Comparison of ENCODE assay signal across 9 cellular contexts in genomic region chr5:160119905-160120266, GRCh38. TPM values are rescaled to one million over a fixed set of nuclear protein-coding genes. Genes with fewer than 3 reads are reported as not detected.
DNase-seq lines count a peak whose midpoint lies in the region; ATAC-seq and TF ChIP-seq lines count a peak whose summit lies in the region.
"Had no signal": no experiment of that assay in that cellular context is flagged by ENCODE, and none has a peak within 500 bp of the region (broad histone marks: within the 10 kb centered on the region; RNA-seq: fewer than 3 reads in every experiment).

No MANE protein-coding gene starts in this region.

- H3K9me3 ChIP-seq in gastrocnemius medialis: no peaks in the 10 kb centered on the region

- peaks cover 0 to 14% of the 10 kb centered on the region in 2 donors for H3K36me3 ChIP-seq in gastrocnemius medialis

- intact Hi-C loops in gastrocnemius medialis (cut with DNase I; ENCODE audit: low total_unique reads) (loop anchor here (1.0 to 5.0 kb wide), 5 partner anchors 45 to 297 kb away; partner anchors contain the start of genes SLU7 and TTC1), Right ventricle myocardium inferior (cut with DNase I) (loop anchor here (2.0 to 5.0 kb wide), 3 partner anchors 49 to 98 kb away; no protein-coding TSS in a partner anchor)

- H3K4me3 ChIP-seq in choroid plexus epithelial cell (ENCODE audit: low read depth, low read length) (no peak overlapping the region), gastrocnemius medialis (peak overlapping the region; percentile 40 to 50 (median 44))

- H3K27me3 ChIP-seq in gastrocnemius medialis: no peaks in the 10 kb centered on the region

- no peak for TF ChIP-seq POLR2A in gastrocnemius medialis (IDR thresholded peaks at IDR 0.05)

- H3K27ac ChIP-seq in gastrocnemius medialis: peak overlapping the region; percentile 56 to 82 (median 73)
- H3K27ac ChIP-seq: SK-N-MC had no signal

- ATAC-seq in GM19043 (IDR thresholded peaks at IDR 0.05; ENCODE audit: low read depth, unreplicated experiment) (peak; percentile 1), HG03108 (IDR thresholded peaks at IDR 0.05; ENCODE audit: unreplicated experiment) (peak; percentile 1), gastrocnemius medialis (peak; percentile 30 to 32), Right ventricle myocardium inferior (no peak)

- in situ Hi-C loops in gastrocnemius medialis (cut with MboI; ENCODE audit: low sequenced_read_pairs in 4 of 4): loop anchor here in 1 of 4 donors (10.0 kb wide), 1 partner anchor 95 kb away; no protein-coding TSS in a partner anchor

- DNase-seq in choroid plexus epithelial cell (ENCODE audit: low read depth) (no peak), gastrocnemius medialis (no peak), medulla oblongata (ENCODE audit: extremely low spot score) (no peak), Right ventricle myocardium inferior (ENCODE audit: missing footprints) (no peak), AG08395 (ENCODE audit: low spot score) (no peak), nucleus accumbens (lab: John Stamatoyannopoulos, UW) (no peak)

- H3K4me1 ChIP-seq in gastrocnemius medialis: peaks cover 8 to 15% of the 10 kb centered on the region in 2 donors

- peak; percentile 42 for TF ChIP-seq CTCF in choroid plexus epithelial cell (conservative IDR thresholded peaks at IDR 0.05; ENCODE audit: low read depth, low read length)
- TF ChIP-seq CTCF in gastrocnemius medialis (IDR thresholded peaks at IDR 0.05 in 4 of 5, conservative IDR thresholded peaks at IDR 0.05 in 1 of 5): peak in 2 of 5 experiments; percentile 35 to 39

RNA-seq across cellular contexts. Expression of gene PWWP2A, which starts 0.6 kb away (rescaled TPM):
- total RNA-seq in gastrocnemius medialis (10 to 100 TPM in 2 of 4 donors, 1 to 10 TPM in 2; 5.4 to 13.3 (median 8.6) TPM), Right ventricle myocardium inferior (13.2 TPM)
